9 cellular contexts compared by ENCODE assay signal in genomic region chr21:36422279-36423098, GRCh38. TPM values are rescaled to one million over a fixed set of nuclear protein-coding genes. Genes with fewer than 3 reads are reported as not detected.
DNase-seq lines count a peak whose midpoint lies in the region; ATAC-seq and TF ChIP-seq lines count a peak whose summit lies in the region.
"Had no signal": no experiment of that assay in that cellular context is flagged by ENCODE, and none has a peak within 500 bp of the region (broad histone marks: within the 10 kb centered on the region; RNA-seq: fewer than 3 reads in every experiment).

No MANE protein-coding gene starts in this region.

- intact Hi-C loops in activated T-helper 2 cell treated with anti-CD3 and anti-CD28 coated beads, Interferon-gamma antibody, Interleukin-2, Interleukin-4, amounts not matched to agents 10 μg/mL and 5 μg/mL and 100 μg/mL, durations not matched to agents 14 hours and 24 hours and 36 hours (cut with micrococcal nuclease): no loop called here
- intact Hi-C loops in right cardiac atrium (cut with DNase I): loop anchor here in 3 of 4 donors (5.0 to 10.0 kb wide), 3 partner anchors 162 to 505 kb away; no protein-coding TSS in a partner anchor

- H3K36me3 Mint-ChIP-seq in activated T-helper 2 cell treated with anti-CD3 and anti-CD28 coated beads, Interferon-gamma antibody, Interleukin-2, Interleukin-4, amounts not matched to agents 10 μg/mL and 5 μg/mL and 100 μg/mL, durations not matched to agents 14 hours and 24 hours and 36 hours (ENCODE audit: low read depth): peaks cover 24% of the 10 kb centered on the region
- H3K36me3 Mint-ChIP-seq: IgD-negative memory B cell had no signal

- H3K4me1 Mint-ChIP-seq in activated T-helper 2 cell treated with anti-CD3 and anti-CD28 coated beads, Interferon-gamma antibody, Interleukin-2, Interleukin-4, amounts not matched to agents 10 μg/mL and 5 μg/mL and 100 μg/mL, durations not matched to agents 14 hours and 24 hours and 36 hours (ENCODE audit: low read depth): peaks cover 18% of the 10 kb centered on the region
- H3K4me1 Mint-ChIP-seq: IgD-negative memory B cell had no signal

- H3K4me3 ChIP-seq in AG10803 (ENCODE audit: low read length) (no peak overlapping the region), GM12865 (ENCODE audit: low read depth, low read length) (no peak overlapping the region), right cardiac atrium (ENCODE audit: low read length) (no peak overlapping the region)

- no peak overlapping the region for H3K27ac ChIP-seq in right cardiac atrium (ENCODE audit: low read length)

- H3K27me3 Mint-ChIP-seq in activated T-helper 2 cell treated with anti-CD3 and anti-CD28 coated beads, Interferon-gamma antibody, Interleukin-2, Interleukin-4, amounts not matched to agents 10 μg/mL and 5 μg/mL and 100 μg/mL, durations not matched to agents 14 hours and 24 hours and 36 hours (ENCODE audit: low read depth): no peaks in the 10 kb centered on the region
- H3K27me3 Mint-ChIP-seq: IgD-negative memory B cell had no signal

- ATAC-seq in right cardiac atrium: peak; percentile 50 to 58
- ATAC-seq in HG02763 (IDR thresholded peaks at IDR 0.05; ENCODE audit: unreplicated experiment): no peak

- H3K27me3 ChIP-seq in right cardiac atrium (ENCODE audit: control insufficient read depth, insufficient read depth): no peaks in the 10 kb centered on the region

- H3K9me3 Mint-ChIP-seq in activated T-helper 2 cell treated with anti-CD3 and anti-CD28 coated beads, Interferon-gamma antibody, Interleukin-2, Interleukin-4, amounts not matched to agents 10 μg/mL and 5 μg/mL and 100 μg/mL, durations not matched to agents 14 hours and 24 hours and 36 hours: no peaks in the 10 kb centered on the region
- H3K9me3 Mint-ChIP-seq: IgD-negative memory B cell had no signal

- DNase-seq in AG10803 (ENCODE audit: low read depth) (peak; percentile 57), GM12865 (ENCODE audit: low read depth) (peak; percentile 83), NCI-H460 (ENCODE audit: extremely low read depth, low read depth) (peak; percentile 47), right cardiac atrium (peak; percentile 56 to 78 (median 76)), superior temporal gyrus (ENCODE audit: extremely low spot score) (no peak)
- DNase-seq in activated T-helper 2 cell treated with anti-CD3 and anti-CD28 coated beads, Interferon-gamma antibody, Interleukin-2, Interleukin-4, amounts not matched to agents 10 μg/mL and 5 μg/mL and 100 μg/mL, durations not matched to agents 14 hours and 24 hours and 36 hours (ENCODE audit: low spot score): peak; percentile 17
- peak; percentile 32 for DNase-seq in stimulated activated CD4-positive, alpha-beta T cell treated with anti-CD3 and anti-CD28 coated beads, Interleukin-1b, Interleukin-23, amount 100 ng/mL, for 48 hours

- 41% methylated on average over 28 of the region's 28 CpGs for WGBS in right cardiac atrium

- no peak overlapping the region for H3K4me3 Mint-ChIP-seq in activated T-helper 2 cell treated with anti-CD3 and anti-CD28 coated beads, Interferon-gamma antibody, Interleukin-2, Interleukin-4, amounts not matched to agents 10 μg/mL and 5 μg/mL and 100 μg/mL, durations not matched to agents 14 hours and 24 hours and 36 hours (ENCODE audit: low read depth)
- H3K4me3 Mint-ChIP-seq: IgD-negative memory B cell had no signal

- no peaks in the 10 kb centered on the region for H3K9me3 ChIP-seq in right cardiac atrium (ENCODE audit: control insufficient read depth, low read length)

- TF ChIP-seq CTCF in AG10803 (conservative IDR thresholded peaks at IDR 0.05; ENCODE audit: low read length) (peak; percentile 74), GM12865 (IDR thresholded peaks at IDR 0.05; ENCODE audit: insufficient read depth, low read depth, low read length, missing control alignments) (peak; percentile 88)

- H3K4me1 ChIP-seq in right cardiac atrium (ENCODE audit: control insufficient read depth, insufficient read depth, low read length): peaks cover 4% of the 10 kb centered on the region

- no peak overlapping the region for H3K27ac Mint-ChIP-seq in activated T-helper 2 cell treated with anti-CD3 and anti-CD28 coated beads, Interferon-gamma antibody, Interleukin-2, Interleukin-4, amounts not matched to agents 10 μg/mL and 5 μg/mL and 100 μg/mL, durations not matched to agents 14 hours and 24 hours and 36 hours
- H3K27ac Mint-ChIP-seq: IgD-negative memory B cell had no signal

RNA-seq across cellular contexts. Expression of gene CHAF1B, which starts 37.3 kb away (rescaled TPM):
- 7.9 TPM in 2 replicates for total RNA-seq in NCI-H460 (2014; rRNA removed; shearing (Covaris generic))
- 11.5 and 17.0 TPM in 2 replicates for polyA plus RNA-seq in NCI-H460 (2014; cell fraction: nucleus; rRNA removed)
- 34.2 and 35.8 TPM in 2 replicates for total RNA-seq in activated T-helper 2 cell treated with anti-CD3 and anti-CD28 coated beads, Interferon-gamma antibody, Interleukin-2, Interleukin-4, amounts not matched to agents 10 μg/mL and 5 μg/mL and 100 μg/mL, durations not matched to agents 14 hours and 24 hours and 36 hours
- total RNA-seq in right cardiac atrium: 1 to 10 TPM in 1 of 4 donors, under 1 TPM in 3; 0.74 to 1.3 (median 0.76) TPM
- polyA plus RNA-seq in right cardiac atrium: 0.61 TPM

RNA-seq across cellular contexts. Expression of gene CLDN14, which starts 57.4 kb away (rescaled TPM):
- not detected in 2 replicates for total RNA-seq in NCI-H460 (2014; rRNA removed; shearing (Covaris generic))
- not detected in 2 replicates for polyA plus RNA-seq in NCI-H460 (2014; cell fraction: nucleus; rRNA removed)
- total RNA-seq in activated T-helper 2 cell treated with anti-CD3 and anti-CD28 coated beads, Interferon-gamma antibody, Interleukin-2, Interleukin-4, amounts not matched to agents 10 μg/mL and 5 μg/mL and 100 μg/mL, durations not matched to agents 14 hours and 24 hours and 36 hours: 0.39 TPM in 1 of 2 replicates, not detected in the other
- not detected for total RNA-seq in right cardiac atrium
- polyA plus RNA-seq in right cardiac atrium: not detected
- polyA plus RNA-seq: IgD-negative memory B cell had no signal
